ENCODE assay signal across 1 cellular context in the genomic region with DNA sequence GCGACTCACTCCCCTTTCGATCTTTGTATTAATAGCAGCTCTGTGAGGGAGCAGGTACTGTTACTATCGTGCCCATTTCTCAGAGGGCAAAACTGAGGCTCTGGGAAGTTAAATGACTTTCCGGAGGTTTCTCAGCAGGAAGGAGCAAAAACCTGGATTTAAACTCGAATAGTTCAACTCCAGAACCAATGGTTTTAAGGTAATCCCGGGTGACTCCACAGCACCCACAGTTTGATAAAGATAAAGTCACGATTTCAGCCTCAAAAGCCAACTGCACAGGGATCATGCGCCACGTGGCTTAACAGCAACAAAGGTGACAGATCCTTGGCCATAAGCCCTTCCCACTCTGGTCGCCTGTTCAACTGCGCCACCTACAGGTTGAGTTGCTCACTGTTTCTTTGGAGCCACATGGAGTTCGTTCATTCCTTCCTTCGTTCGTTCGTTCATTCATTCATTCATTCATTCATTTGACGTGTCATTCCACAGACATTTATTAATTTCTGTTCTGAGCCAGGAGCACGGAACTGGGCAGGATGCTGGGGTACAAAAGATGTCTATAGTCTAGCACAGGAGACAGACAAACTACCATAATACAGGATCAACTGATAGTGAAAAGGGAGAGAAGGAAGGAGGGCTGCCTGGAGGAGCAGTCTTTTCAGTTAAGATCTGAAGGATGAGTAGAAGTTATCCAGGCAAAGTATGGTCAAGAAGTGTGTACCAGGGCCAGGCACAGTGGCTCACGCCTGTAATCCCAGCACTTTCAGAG.
TF ChIP-seq lines count a peak whose summit lies in the region.

No MANE protein-coding gene starts in this region.

TF ChIP-seq in HepG2, 621 proteins besides CTCF, POLR2A, EP300 and RAD21 (continued from another document and continues in another):
- TF ChIP-seq POLR2AphosphoS2 (IDR thresholded peaks at IDR 0.05; ENCODE audit: low read depth, low read length) (no peak), ZNF30 (CRISPR knock-in tag; IDR thresholded peaks at IDR 0.05) (no peak), MIER2 (CRISPR knock-in tag; IDR thresholded peaks at IDR 0.05) (no peak), SNAPC2 (CRISPR knock-in tag; IDR thresholded peaks at IDR 0.05) (no peak), XRCC5 (optimal IDR thresholded peaks at IDR 0.05; ENCODE audit: low read length) (peak; percentile 84), ZNF678 (CRISPR knock-in tag; IDR thresholded peaks at IDR 0.05) (no peak), KLF12 (CRISPR knock-in tag; IDR thresholded peaks at IDR 0.05; ENCODE audit: borderline replicate concordance) (no peak), NR2F1 (CRISPR knock-in tag; IDR thresholded peaks at IDR 0.05) (no peak), RORA (CRISPR knock-in tag; IDR thresholded peaks at IDR 0.05) (no peak), AGO2 (optimal IDR thresholded peaks at IDR 0.05; ENCODE audit: low read depth, low read length) (no peak), ZNF160 (CRISPR knock-in tag; IDR thresholded peaks at IDR 0.05) (no peak), CEBPG (CRISPR knock-in tag; IDR thresholded peaks at IDR 0.05) (0 out of 2 replicates have a peak, but pooled peaks have one; percentile 7), ZNF572 (CRISPR knock-in tag; IDR thresholded peaks at IDR 0.05) (0 out of 2 replicates have a peak, but pooled peaks have one; percentile 57), MEF2D (CRISPR knock-in tag; IDR thresholded peaks at IDR 0.05) (0 out of 2 replicates have a peak, but pooled peaks have one; percentile 22), NFRKB (IDR thresholded peaks at IDR 0.05) (no peak), FLYWCH1 (CRISPR knock-in tag; IDR thresholded peaks at IDR 0.05) (no peak), ZNF788 (CRISPR knock-in tag; IDR thresholded peaks at IDR 0.05; ENCODE audit: borderline replicate concordance) (peak; percentile 24; the same call in 1 of the 2 replicates), HIVEP1 (CRISPR knock-in tag; IDR thresholded peaks at IDR 0.05) (no peak), JARID2 (CRISPR knock-in tag; IDR thresholded peaks at IDR 0.05; ENCODE audit: insufficient replicate concordance) (peak; percentile 31), NR3C1 (CRISPR knock-in tag; IDR thresholded peaks at IDR 0.05) (no peak), CCDC6 (CRISPR knock-in tag; IDR thresholded peaks at IDR 0.05) (no peak), HDAC6 (IDR thresholded peaks at IDR 0.05; ENCODE audit: low read depth, low read length) (no peak), ZNF331 (CRISPR knock-in tag; IDR thresholded peaks at IDR 0.05) (peak; percentile 70), TOE1 (CRISPR knock-in tag; IDR thresholded peaks at IDR 0.05) (no peak), MAZ (IDR thresholded peaks at IDR 0.05; ENCODE audit: borderline replicate concordance, low read depth, low read length) (no peak), MAZ (CRISPR knock-in tag; IDR thresholded peaks at IDR 0.05; ENCODE audit: low read depth) (0 out of 2 replicates have a peak, but pooled peaks have one; percentile 55), ZNF552 (CRISPR knock-in tag; IDR thresholded peaks at IDR 0.05; ENCODE audit: borderline replicate concordance) (no peak), SPEN (CRISPR knock-in tag; IDR thresholded peaks at IDR 0.05; ENCODE audit: low read depth) (0 out of 2 replicates have a peak, but pooled peaks have one; percentile 28), ZNF782 (CRISPR knock-in tag; IDR thresholded peaks at IDR 0.05; ENCODE audit: borderline replicate concordance) (no peak)
- TF ChIP-seq, protein P1, sequence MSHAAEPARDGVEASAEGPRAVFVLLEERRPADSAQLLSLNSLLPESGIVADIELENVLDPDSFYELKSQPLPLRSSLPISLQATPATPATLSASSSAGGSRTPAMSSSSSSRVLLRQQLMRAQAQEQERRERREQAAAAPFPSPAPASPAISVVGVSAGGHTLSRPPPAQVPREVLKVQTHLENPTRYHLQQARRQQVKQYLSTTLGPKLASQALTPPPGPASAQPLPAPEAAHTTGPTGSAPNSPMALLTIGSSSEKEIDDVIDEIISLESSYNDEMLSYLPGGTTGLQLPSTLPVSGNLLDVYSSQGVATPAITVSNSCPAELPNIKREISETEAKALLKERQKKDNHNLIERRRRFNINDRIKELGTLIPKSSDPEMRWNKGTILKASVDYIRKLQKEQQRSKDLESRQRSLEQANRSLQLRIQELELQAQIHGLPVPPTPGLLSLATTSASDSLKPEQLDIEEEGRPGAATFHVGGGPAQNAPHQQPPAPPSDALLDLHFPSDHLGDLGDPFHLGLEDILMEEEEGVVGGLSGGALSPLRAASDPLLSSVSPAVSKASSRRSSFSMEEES (CRISPR knock-in tag; IDR thresholded peaks at IDR 0.05), result no peak
- TF ChIP-seq, protein P2, sequence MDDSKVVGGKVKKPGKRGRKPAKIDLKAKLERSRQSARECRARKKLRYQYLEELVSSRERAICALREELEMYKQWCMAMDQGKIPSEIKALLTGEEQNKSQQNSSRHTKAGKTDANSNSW (CRISPR knock-in tag; IDR thresholded peaks at IDR 0.05; ENCODE audit: borderline replicate concordance), result no peak
- TF ChIP-seq, protein P3, sequence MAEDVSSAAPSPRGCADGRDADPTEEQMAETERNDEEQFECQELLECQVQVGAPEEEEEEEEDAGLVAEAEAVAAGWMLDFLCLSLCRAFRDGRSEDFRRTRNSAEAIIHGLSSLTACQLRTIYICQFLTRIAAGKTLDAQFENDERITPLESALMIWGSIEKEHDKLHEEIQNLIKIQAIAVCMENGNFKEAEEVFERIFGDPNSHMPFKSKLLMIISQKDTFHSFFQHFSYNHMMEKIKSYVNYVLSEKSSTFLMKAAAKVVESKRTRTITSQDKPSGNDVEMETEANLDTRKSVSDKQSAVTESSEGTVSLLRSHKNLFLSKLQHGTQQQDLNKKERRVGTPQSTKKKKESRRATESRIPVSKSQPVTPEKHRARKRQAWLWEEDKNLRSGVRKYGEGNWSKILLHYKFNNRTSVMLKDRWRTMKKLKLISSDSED (CRISPR knock-in tag; IDR thresholded peaks at IDR 0.05), result no peak
- TF ChIP-seq, protein P4, sequence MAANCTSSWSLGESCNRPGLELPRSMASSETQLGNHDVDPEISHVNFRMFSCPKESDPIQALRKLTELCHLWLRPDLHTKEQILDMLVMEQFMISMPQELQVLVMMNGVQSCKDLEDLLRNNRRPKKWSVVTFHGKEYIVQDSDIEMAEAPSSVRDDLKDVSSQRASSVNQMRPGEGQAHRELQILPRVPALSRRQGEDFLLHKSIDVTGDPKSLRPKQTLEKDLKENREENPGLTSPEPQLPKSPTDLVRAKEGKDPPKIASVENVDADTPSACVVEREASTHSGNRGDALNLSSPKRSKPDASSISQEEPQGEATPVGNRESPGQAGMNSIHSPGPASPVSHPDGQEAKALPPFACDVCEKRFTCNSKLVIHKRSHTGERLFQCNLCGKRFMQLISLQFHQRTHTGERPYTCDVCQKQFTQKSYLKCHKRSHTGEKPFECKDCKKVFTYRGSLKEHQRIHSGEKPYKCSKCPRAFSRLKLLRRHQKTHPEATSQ (CRISPR knock-in tag; IDR thresholded peaks at IDR 0.05; ENCODE audit: borderline replicate concordance), result no peak
- TF ChIP-seq, protein P5, sequence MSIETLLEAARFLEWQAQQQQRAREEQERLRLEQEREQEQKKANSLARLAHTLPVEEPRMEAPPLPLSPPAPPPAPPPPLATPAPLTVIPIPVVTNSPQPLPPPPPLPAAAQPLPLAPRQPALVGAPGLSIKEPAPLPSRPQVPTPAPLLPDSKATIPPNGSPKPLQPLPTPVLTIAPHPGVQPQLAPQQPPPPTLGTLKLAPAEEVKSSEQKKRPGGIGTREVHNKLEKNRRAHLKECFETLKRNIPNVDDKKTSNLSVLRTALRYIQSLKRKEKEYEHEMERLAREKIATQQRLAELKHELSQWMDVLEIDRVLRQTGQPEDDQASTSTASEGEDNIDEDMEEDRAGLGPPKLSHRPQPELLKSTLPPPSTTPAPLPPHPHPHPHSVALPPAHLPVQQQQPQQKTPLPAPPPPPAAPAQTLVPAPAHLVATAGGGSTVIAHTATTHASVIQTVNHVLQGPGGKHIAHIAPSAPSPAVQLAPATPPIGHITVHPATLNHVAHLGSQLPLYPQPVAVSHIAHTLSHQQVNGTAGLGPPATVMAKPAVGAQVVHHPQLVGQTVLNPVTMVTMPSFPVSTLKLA (IDR thresholded peaks at IDR 0.05), result peak; percentile 94
- TF ChIP-seq, protein P6, sequence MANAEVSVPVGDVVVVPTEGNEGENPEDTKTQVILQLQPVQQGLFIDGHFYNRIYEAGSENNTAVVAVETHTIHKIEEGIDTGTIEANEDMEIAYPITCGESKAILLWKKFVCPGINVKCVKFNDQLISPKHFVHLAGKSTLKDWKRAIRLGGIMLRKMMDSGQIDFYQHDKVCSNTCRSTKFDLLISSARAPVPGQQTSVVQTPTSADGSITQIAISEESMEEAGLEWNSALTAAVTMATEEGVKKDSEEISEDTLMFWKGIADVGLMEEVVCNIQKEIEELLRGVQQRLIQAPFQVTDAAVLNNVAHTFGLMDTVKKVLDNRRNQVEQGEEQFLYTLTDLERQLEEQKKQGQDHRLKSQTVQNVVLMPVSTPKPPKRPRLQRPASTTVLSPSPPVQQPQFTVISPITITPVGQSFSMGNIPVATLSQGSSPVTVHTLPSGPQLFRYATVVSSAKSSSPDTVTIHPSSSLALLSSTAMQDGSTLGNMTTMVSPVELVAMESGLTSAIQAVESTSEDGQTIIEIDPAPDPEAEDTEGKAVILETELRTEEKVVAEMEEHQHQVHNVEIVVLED (CRISPR knock-in tag; IDR thresholded peaks at IDR 0.05; ENCODE audit: borderline replicate concordance), result no peak
- TF ChIP-seq, protein P7, sequence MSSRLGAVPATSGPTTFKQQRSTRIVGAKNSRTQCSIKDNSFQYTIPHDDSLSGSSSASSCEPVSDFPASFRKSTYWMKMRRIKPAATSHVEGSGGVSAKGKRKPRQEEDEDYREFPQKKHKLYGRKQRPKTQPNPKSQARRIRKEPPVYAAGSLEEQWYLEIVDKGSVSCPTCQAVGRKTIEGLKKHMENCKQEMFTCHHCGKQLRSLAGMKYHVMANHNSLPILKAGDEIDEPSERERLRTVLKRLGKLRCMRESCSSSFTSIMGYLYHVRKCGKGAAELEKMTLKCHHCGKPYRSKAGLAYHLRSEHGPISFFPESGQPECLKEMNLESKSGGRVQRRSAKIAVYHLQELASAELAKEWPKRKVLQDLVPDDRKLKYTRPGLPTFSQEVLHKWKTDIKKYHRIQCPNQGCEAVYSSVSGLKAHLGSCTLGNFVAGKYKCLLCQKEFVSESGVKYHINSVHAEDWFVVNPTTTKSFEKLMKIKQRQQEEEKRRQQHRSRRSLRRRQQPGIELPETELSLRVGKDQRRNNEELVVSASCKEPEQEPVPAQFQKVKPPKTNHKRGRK (CRISPR knock-in tag; IDR thresholded peaks at IDR 0.05), result no peak
- TF ChIP-seq, protein P8, sequence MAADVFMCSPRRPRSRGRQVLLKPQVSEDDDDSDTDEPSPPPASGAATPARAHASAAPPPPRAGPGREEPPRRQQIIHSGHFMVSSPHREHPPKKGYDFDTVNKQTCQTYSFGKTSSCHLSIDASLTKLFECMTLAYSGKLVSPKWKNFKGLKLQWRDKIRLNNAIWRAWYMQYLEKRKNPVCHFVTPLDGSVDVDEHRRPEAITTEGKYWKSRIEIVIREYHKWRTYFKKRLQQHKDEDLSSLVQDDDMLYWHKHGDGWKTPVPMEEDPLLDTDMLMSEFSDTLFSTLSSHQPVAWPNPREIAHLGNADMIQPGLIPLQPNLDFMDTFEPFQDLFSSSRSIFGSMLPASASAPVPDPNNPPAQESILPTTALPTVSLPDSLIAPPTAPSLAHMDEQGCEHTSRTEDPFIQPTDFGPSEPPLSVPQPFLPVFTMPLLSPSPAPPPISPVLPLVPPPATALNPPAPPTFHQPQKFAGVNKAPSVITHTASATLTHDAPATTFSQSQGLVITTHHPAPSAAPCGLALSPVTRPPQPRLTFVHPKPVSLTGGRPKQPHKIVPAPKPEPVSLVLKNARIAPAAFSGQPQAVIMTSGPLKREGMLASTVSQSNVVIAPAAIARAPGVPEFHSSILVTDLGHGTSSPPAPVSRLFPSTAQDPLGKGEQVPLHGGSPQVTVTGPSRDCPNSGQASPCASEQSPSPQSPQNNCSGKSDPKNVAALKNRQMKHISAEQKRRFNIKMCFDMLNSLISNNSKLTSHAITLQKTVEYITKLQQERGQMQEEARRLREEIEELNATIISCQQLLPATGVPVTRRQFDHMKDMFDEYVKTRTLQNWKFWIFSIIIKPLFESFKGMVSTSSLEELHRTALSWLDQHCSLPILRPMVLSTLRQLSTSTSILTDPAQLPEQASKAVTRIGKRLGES (CRISPR knock-in tag; IDR thresholded peaks at IDR 0.05; ENCODE audit: borderline replicate concordance), result no peak
- TF ChIP-seq, protein P9, sequence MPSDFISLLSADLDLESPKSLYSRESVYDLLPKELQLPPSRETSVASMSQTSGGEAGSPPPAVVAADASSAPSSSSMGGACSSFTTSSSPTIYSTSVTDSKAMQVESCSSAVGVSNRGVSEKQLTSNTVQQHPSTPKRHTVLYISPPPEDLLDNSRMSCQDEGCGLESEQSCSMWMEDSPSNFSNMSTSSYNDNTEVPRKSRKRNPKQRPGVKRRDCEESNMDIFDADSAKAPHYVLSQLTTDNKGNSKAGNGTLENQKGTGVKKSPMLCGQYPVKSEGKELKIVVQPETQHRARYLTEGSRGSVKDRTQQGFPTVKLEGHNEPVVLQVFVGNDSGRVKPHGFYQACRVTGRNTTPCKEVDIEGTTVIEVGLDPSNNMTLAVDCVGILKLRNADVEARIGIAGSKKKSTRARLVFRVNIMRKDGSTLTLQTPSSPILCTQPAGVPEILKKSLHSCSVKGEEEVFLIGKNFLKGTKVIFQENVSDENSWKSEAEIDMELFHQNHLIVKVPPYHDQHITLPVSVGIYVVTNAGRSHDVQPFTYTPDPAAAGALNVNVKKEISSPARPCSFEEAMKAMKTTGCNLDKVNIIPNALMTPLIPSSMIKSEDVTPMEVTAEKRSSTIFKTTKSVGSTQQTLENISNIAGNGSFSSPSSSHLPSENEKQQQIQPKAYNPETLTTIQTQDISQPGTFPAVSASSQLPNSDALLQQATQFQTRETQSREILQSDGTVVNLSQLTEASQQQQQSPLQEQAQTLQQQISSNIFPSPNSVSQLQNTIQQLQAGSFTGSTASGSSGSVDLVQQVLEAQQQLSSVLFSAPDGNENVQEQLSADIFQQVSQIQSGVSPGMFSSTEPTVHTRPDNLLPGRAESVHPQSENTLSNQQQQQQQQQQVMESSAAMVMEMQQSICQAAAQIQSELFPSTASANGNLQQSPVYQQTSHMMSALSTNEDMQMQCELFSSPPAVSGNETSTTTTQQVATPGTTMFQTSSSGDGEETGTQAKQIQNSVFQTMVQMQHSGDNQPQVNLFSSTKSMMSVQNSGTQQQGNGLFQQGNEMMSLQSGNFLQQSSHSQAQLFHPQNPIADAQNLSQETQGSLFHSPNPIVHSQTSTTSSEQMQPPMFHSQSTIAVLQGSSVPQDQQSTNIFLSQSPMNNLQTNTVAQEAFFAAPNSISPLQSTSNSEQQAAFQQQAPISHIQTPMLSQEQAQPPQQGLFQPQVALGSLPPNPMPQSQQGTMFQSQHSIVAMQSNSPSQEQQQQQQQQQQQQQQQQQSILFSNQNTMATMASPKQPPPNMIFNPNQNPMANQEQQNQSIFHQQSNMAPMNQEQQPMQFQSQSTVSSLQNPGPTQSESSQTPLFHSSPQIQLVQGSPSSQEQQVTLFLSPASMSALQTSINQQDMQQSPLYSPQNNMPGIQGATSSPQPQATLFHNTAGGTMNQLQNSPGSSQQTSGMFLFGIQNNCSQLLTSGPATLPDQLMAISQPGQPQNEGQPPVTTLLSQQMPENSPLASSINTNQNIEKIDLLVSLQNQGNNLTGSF (CRISPR knock-in tag; IDR thresholded peaks at IDR 0.05), result 0 out of 2 replicates have a peak, but pooled peaks have one; percentile 4
